In the genomic region with DNA sequence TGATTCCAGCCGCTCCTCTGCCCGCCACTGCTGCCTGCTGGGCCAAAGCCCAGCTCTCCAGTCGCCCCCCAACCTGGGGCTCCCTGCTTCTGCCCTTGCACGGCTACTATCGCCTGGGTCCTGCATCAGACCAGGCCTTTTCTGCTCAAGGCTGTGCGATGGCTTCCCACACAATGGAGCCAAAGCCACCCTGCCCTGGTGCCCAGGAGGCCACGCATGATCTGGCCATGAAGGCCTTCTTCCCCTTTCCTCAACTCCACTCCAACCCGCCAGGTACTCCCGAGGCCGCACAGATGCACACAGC, we compare ENCODE assay signal across 17 cellular contexts. TPM values are rescaled to one million over a fixed set of nuclear protein-coding genes. Genes with fewer than 3 reads are reported as not detected.
DNase-seq lines count a peak whose midpoint lies in the region; ATAC-seq, FAIRE-seq and TF ChIP-seq lines count a peak whose summit lies in the region.
"Had no signal": no experiment of that assay in that cellular context is flagged by ENCODE, and none has a peak within 500 bp of the region (broad histone marks: within the 10 kb centered on the region; RNA-seq: fewer than 3 reads in every experiment).

No MANE protein-coding gene starts in this region.

- H3K27ac ChIP-seq in CD4-positive, alpha-beta memory T cell (ENCODE audit: low read depth, low read length): no peak overlapping the region
- H3K27ac ChIP-seq in KOPT-K1 (ENCODE audit: low read depth, low read length, poor library complexity, severe bottlenecking): peak overlapping the region; percentile 27
- H3K27ac ChIP-seq in K562 (ENCODE audit: extremely low read depth, low read depth, low read length): no peak overlapping the region
- no peak overlapping the region for H3K27ac ChIP-seq in osteoblast (ENCODE audit: low read depth, low read length)
- H3K27ac ChIP-seq: epithelial cell of prostate had no signal

- H3K36me3 Mint-ChIP-seq in CD4-positive, alpha-beta memory T cell: peaks cover 24 to 74% of the 10 kb centered on the region in 2 donors

- no peaks in the 10 kb centered on the region for H3K9me3 Mint-ChIP-seq in CD4-positive, alpha-beta memory T cell

- POLR2A ChIA-PET in CD4-positive, alpha-beta memory T cell (lab: Charles Lee; ENCODE audit: partially characterized antibody): interaction anchor here (1.1 to 1.4 kb wide), 2 partner anchors 17 to 19 kb away, joined by 3 to 5 read pairs; no protein-coding TSS in a partner anchor
- POLR2A ChIA-PET in K562 (lab: Yijun Ruan, JAX): interaction anchor here (0.6 to 1.2 kb wide), 2 partner anchors 13 to 16 kb away, joined by 3 read pairs; no protein-coding TSS in a partner anchor

- no peak for FAIRE-seq in K562 (lab: Jason Lieb, UNC)
- FAIRE-seq: islet of Langerhans had no signal

- H3K4me2 ChIP-seq in K562 (ENCODE audit: insufficient read depth, low read length): no peak overlapping the region
- no peak overlapping the region for H3K4me2 ChIP-seq in osteoblast (ENCODE audit: insufficient read depth, low read length)
- H3K4me2 ChIP-seq: GM23338 had no signal

- no peak for DNase-seq in CD4-positive, alpha-beta memory T cell
- DNase-seq in K562 (ENCODE audit: extremely low read depth in 1 of 4, low spot score in 3 of 4) (no peak), osteoblast (ENCODE audit: insufficient read length, low spot score, missing footprints) (peak; percentile 66), omental fat pad (ENCODE audit: low spot score) (no peak), pons (ENCODE audit: low spot score) (no peak)
- DNase-seq: activated gamma-delta T cell; GF-D8; midbrain; NCI-H1436 treated with DMSO at 0.1 percent for 48 hours; PC-3; stimulated activated CD8-positive, alpha-beta memory T cell treated with anti-CD3 and anti-CD28 coated beads, Interleukin-4, amount 100 ng/mL, for 48 hours; uterus had no signal

- intact Hi-C loops in CD4-positive, alpha-beta memory T cell (cut with micrococcal nuclease): no loop called here
- intact Hi-C loops in K562 (cut with micrococcal nuclease): no loop called here

- peaks cover 43% of the 10 kb centered on the region for H3K36me3 ChIP-seq in CD4-positive, alpha-beta memory T cell (ENCODE audit: insufficient read depth, low read length)
- H3K36me3 ChIP-seq in KOPT-K1 (ENCODE audit: insufficient read depth, low read length): peaks cover 83% of the 10 kb centered on the region
- peaks cover 25% of the 10 kb centered on the region; the same call in 1 of the 3 replicates for H3K36me3 ChIP-seq in K562 (ENCODE audit: control insufficient read depth, insufficient read depth, low read length)
- H3K36me3 ChIP-seq in osteoblast (ENCODE audit: insufficient read depth, low read length): peaks cover 48% of the 10 kb centered on the region
- H3K36me3 ChIP-seq: uterus had no signal

- no peaks in the 10 kb centered on the region for H3K79me2 ChIP-seq in K562 (ENCODE audit: control insufficient read depth, insufficient read depth, low read length)
- no peaks in the 10 kb centered on the region for H3K79me2 ChIP-seq in osteoblast (ENCODE audit: insufficient read depth, low read length)

- in situ Hi-C loops in K562 (cut with MboI): no loop called here

- no peak for TF ChIP-seq RAD21 in K562 (CRISPR knock-in tag; conservative IDR thresholded peaks at IDR 0.05 in 1 of 2, IDR thresholded peaks at IDR 0.05 in 1 of 2)

- no peak overlapping the region for H2AFZ ChIP-seq in K562 (ENCODE audit: low read depth, low read length)
- H2AFZ ChIP-seq in osteoblast (ENCODE audit: low read length): no peak overlapping the region
- H2AFZ ChIP-seq: GM23338 had no signal

- no peaks in the 10 kb centered on the region for H3K9me3 ChIP-seq in CD4-positive, alpha-beta memory T cell (ENCODE audit: control insufficient read depth in 1 of 2, low read length in 2 of 2)
- H3K9me3 ChIP-seq in KOPT-K1 (ENCODE audit: insufficient read depth, low read length, poor library complexity, severe bottlenecking) (no peaks in the 10 kb centered on the region), K562 (replicated peaks; ENCODE audit: control insufficient read depth, insufficient read depth, low read depth, low read length) (no peaks in the 10 kb centered on the region), osteoblast (ENCODE audit: low read depth, low read length) (no peaks in the 10 kb centered on the region)
- H3K9me3 ChIP-seq: uterus had no signal

- no peaks in the 10 kb centered on the region for H3K27me3 Mint-ChIP-seq in CD4-positive, alpha-beta memory T cell

- no peaks in the 10 kb centered on the region for H3K27me3 ChIP-seq in CD4-positive, alpha-beta memory T cell (ENCODE audit: insufficient read depth, low read length)
- H3K27me3 ChIP-seq in K562 (ENCODE audit: control insufficient read depth in 2 of 2, insufficient read depth in 2 of 2, low read length in 2 of 2): no peaks in the 10 kb centered on the region
- no peaks in the 10 kb centered on the region for H3K27me3 ChIP-seq in osteoblast (ENCODE audit: insufficient read depth, low read length)
- H3K27me3 ChIP-seq: uterus had no signal

- H3K4me1 ChIP-seq in CD4-positive, alpha-beta memory T cell (ENCODE audit: insufficient read depth, low read length): peaks cover 8% of the 10 kb centered on the region
- no peaks in the 10 kb centered on the region; a peak in 2 of 5 replicates for H3K4me1 ChIP-seq in K562 (replicated peaks in 1 of 2; ENCODE audit: control insufficient read depth in 2 of 2, insufficient read depth in 2 of 2, low read length in 2 of 2)
- H3K4me1 ChIP-seq in osteoblast (ENCODE audit: insufficient read depth, low read length): no peaks in the 10 kb centered on the region
- H3K4me1 ChIP-seq: uterus had no signal

- H3K9me1 ChIP-seq in K562 (ENCODE audit: control insufficient read depth, insufficient read depth, low read length): no peaks in the 10 kb centered on the region

- no peak for TF ChIP-seq POLR2A in K562 (conservative IDR thresholded peaks at IDR 0.05)

- TF ChIP-seq CTCF in K562 (IDR thresholded peaks at IDR 0.05 in 2 of 3, conservative IDR thresholded peaks at IDR 0.05 in 1 of 3; ENCODE audit: insufficient read depth in 2 of 3, low read depth in 1 of 3, low read length in 3 of 3): no peak
- no peak for TF ChIP-seq CTCF in osteoblast (IDR thresholded peaks at IDR 0.05; ENCODE audit: extremely low read depth, low read depth, low read length)
- no peak for TF ChIP-seq CTCF in omental fat pad (IDR thresholded peaks at IDR 0.05)

- H3K27ac Mint-ChIP-seq in CD4-positive, alpha-beta memory T cell: peak overlapping the region; percentile 83 to 96 (median 89)
- H3K27ac Mint-ChIP-seq: GM23338 had no signal

- H3K4me3 ChIP-seq in CD4-positive, alpha-beta memory T cell (ENCODE audit: low read length in 2 of 2): no peak overlapping the region
- H3K4me3 ChIP-seq in K562 (no peak overlapping the region), osteoblast (ENCODE audit: insufficient read depth, low read length) (no peak overlapping the region)
- H3K4me3 ChIP-seq: GM23338, uterus had no signal

- CTCF ChIA-PET in CD4-positive, alpha-beta memory T cell (lab: Charles Lee; ENCODE audit: partially characterized antibody): interaction anchor here (2.0 kb wide), 1 partner anchor 31 kb away, joined by 5 read pairs; no protein-coding TSS in a partner anchor
- CTCF ChIA-PET in K562 (lab: Yijun Ruan, JAX; ENCODE audit: low intra/inter-chr PET ratio): no interaction called here

- no peak for TF ChIP-seq EP300 in K562 (IDR thresholded peaks at IDR 0.05; ENCODE audit: low read length)

- H3K4me1 Mint-ChIP-seq in CD4-positive, alpha-beta memory T cell: peaks cover 21 to 41% (median 28%) of the 10 kb centered on the region in 4 donors
- H3K4me1 Mint-ChIP-seq: GM23338 had no signal

- no peak overlapping the region; a peak in 1 of 4 replicates for H3K9ac ChIP-seq in K562 (ENCODE audit: insufficient read depth in 1 of 2, low read depth in 2 of 2, low read length in 2 of 2)

- H3K4me3 Mint-ChIP-seq in CD4-positive, alpha-beta memory T cell: peak overlapping the region in 1 of 8 donors; percentile 8
- H3K4me3 Mint-ChIP-seq: GM23338 had no signal

- H4K20me1 ChIP-seq in K562 (replicated peaks; ENCODE audit: control insufficient read depth, insufficient read depth, low read length): no peaks in the 10 kb centered on the region
- H4K20me1 ChIP-seq in osteoblast (ENCODE audit: insufficient read depth, low read length): peaks cover 9% of the 10 kb centered on the region

- BruUV-seq in K562 (replicated peaks; lab: Mats Ljungman, UMichigan): no TSS peak

- ATAC-seq in K562 (no peak), omental fat pad (ENCODE audit: low FRiP score) (no peak), GM18519 (IDR thresholded peaks at IDR 0.05; ENCODE audit: low FRiP score, unreplicated experiment) (no peak)
- ATAC-seq: GM23338, PC-3 had no signal

- 94% methylated on average over 8 of the region's 10 CpGs for WGBS in K562 (ENCODE audit: insufficient coverage, low coverage, missing lambda C conversion rate)

TF ChIP-seq in K562, 482 proteins besides CTCF, POLR2A, EP300 and RAD21:
- TF ChIP-seq POLR2G (IDR thresholded peaks at IDR 0.05; ENCODE audit: low read depth, low read length) (peak; percentile 54), SP1 (CRISPR knock-in tag; IDR thresholded peaks at IDR 0.05) (no peak)

RNA-seq across cellular contexts. Expression of gene SGSM3, which starts 45.8 kb away (rescaled TPM):
- total RNA-seq in CD4-positive, alpha-beta memory T cell: 10 to 100 TPM; 87.5 to 90.0 TPM
- 10 to 100 TPM; 30.5 to 58.2 TPM for polyA plus RNA-seq in CD4-positive, alpha-beta memory T cell
- 101 and 295 TPM in 2 replicates for total RNA-seq in K562 (2011; cell fraction: chromatin; rRNA removed; ENCODE audit: low replicate concordance)
- 237 and 267 TPM in 2 replicates for total RNA-seq in K562 (2011; cell fraction: nucleolus; rRNA removed)
- total RNA-seq in K562 (2011; cell fraction: nucleoplasm; rRNA removed): 125 and 151 TPM in 2 replicates
- total RNA-seq in K562 (2014; rRNA removed): 32.9 and 52.2 TPM in 2 replicates
- total RNA-seq in K562 (2014; rRNA removed; fragmentation: Illumina TruSeq; extraction: Trizol): 6.8 and 10.0 TPM in 2 replicates
- 20.5 and 24.1 TPM in 2 replicates for total RNA-seq in K562 (2015; rRNA removed; fragmentation: Illumina TruSeq; extraction: Trizol)
- total RNA-seq in K562 (2021): 48.1 and 50.7 TPM in 2 replicates
- polyA plus RNA-seq in K562 (2011; rRNA removed): 35.3 and 61.3 TPM in 2 replicates
- polyA plus RNA-seq in K562 (2011; cell fraction: cytosol; rRNA removed): 39.4 and 58.7 TPM in 2 replicates
- polyA plus RNA-seq in K562 (2011; cell fraction: nucleus; rRNA removed): 468 and 514 TPM in 2 replicates
- polyA plus RNA-seq in K562 (2012): 33.7 and 58.5 TPM in 2 replicates
- polyA plus RNA-seq in K562 (2014; fragmentation: Illumina TruSeq; extraction: Trizol): 18.0 and 34.2 TPM in 2 replicates
- polyA plus RNA-seq in K562 (2014; fragmentation: Nextera tagmentation; extraction: Ambion mirVana): 1 to 10 TPM; 1.5 to 2.1 TPM
- 55.4 and 56.2 TPM in 2 replicates for polyA plus RNA-seq in K562 (2014; rRNA removed)
- 10.6 and 13.6 TPM in 2 replicates for polyA minus RNA-seq in K562 (2011; rRNA and poly(A)+ RNA removed)
- polyA minus RNA-seq in K562 (2011; cell fraction: cytosol; rRNA and poly(A)+ RNA removed): 14.8 and 19.9 TPM in 2 replicates
- 48.9 and 74.2 TPM in 2 replicates for polyA minus RNA-seq in K562 (2011; cell fraction: nucleus; rRNA and poly(A)+ RNA removed)
- 31.2 and 35.5 TPM in 2 replicates for total RNA-seq in osteoblast
- total RNA-seq in omental fat pad: 10 to 100 TPM; 26.2 to 45.6 (median 31.2) TPM
